Comparison of ENCODE assay signal across 8 cellular contexts in the genomic region with DNA sequence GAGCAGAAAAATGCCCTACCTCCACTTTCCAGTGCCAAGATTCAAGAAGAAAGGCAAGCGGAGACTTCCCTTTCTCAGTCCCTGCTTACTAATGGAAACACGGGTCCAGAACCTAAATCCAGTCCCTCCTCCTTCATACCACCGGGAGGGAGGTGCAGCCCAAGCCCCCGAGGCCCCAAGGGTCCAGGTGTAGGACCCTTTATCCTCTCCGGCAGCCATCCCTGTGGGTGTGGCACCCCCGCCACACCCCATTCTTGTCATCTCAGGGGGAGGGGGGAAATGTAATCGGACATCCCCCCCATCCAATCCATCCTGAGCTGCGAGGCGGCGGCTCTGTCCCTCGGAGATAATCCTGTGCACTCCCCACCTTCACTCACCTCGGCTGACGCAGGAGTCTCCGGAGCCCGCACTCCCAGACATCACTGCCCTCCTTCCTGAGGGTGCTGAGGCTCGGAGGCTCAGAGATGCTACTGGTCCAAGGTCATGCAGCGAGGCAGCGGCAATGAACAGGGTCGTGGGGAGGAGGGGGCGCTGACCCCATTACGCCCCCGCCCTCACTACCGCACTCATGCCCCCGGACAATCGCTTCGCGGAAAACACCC. TPM values are rescaled to one million over a fixed set of nuclear protein-coding genes. Genes with fewer than 3 reads are reported as not detected.
A peak's percentile ranks its signal among the peaks of the same experiment; 100 is the strongest.
DNase-seq lines count a peak whose midpoint lies in the region; ATAC-seq lines count a peak whose summit lies in the region.

No MANE protein-coding gene starts in this region.

- H3K9me3 Mint-ChIP-seq in activated naive CD8-positive, alpha-beta T cell treated with anti-CD3 and anti-CD28 coated beads for 36 hours = no peaks in the 10 kb centered on the region
- H3K9me3 Mint-ChIP-seq in immature natural killer cell = no peaks in the 10 kb centered on the region

- H3K4me1 Mint-ChIP-seq in activated naive CD8-positive, alpha-beta T cell treated with anti-CD3 and anti-CD28 coated beads for 36 hours = peaks cover 24% of the 10 kb centered on the region
- H3K4me1 Mint-ChIP-seq in immature natural killer cell = peaks cover 10 to 11% of the 10 kb centered on the region in 2 donors

- peak overlapping the region; percentile 69 for H3K27ac Mint-ChIP-seq in activated naive CD8-positive, alpha-beta T cell treated with anti-CD3 and anti-CD28 coated beads for 36 hours
- peak overlapping the region in 1 of 6 donors; percentile 76 for H3K27ac Mint-ChIP-seq in immature natural killer cell

- H3F3A ChIP-seq in GM23248 (ENCODE audit: insufficient read depth) = peaks cover 8% of the 10 kb centered on the region; the same call in 1 of the 2 replicates

- peak overlapping the region; percentile 93 for H2AFZ ChIP-seq in GM23248

- H3K36me3 Mint-ChIP-seq in activated naive CD8-positive, alpha-beta T cell treated with anti-CD3 and anti-CD28 coated beads for 36 hours = peaks cover 7% of the 10 kb centered on the region
- no peaks in the 10 kb centered on the region for H3K36me3 Mint-ChIP-seq in immature natural killer cell

- H3K4me2 ChIP-seq in GM23248 (ENCODE audit: unreplicated experiment) = peak overlapping the region; percentile 97

- H3K27me3 Mint-ChIP-seq in activated naive CD8-positive, alpha-beta T cell treated with anti-CD3 and anti-CD28 coated beads for 36 hours = no peaks in the 10 kb centered on the region
- H3K27me3 Mint-ChIP-seq in immature natural killer cell (ENCODE audit: low read depth in 3 of 3) = peaks cover 4 to 10% (median 7%) of the 10 kb centered on the region in 3 donors

- H3K79me2 ChIP-seq in GM23248 (ENCODE audit: insufficient read depth) = peaks cover 17% of the 10 kb centered on the region

- DNase-seq in A172 (ENCODE audit: low spot score) (peak; percentile 19), GM23248 (peak; percentile 50), immature natural killer cell (no peak), GM19238 (ENCODE audit: insufficient read length, low spot score) (no peak)
- DNase-seq in activated naive CD8-positive, alpha-beta T cell treated with anti-CD3 and anti-CD28 coated beads for 36 hours = no peak
- no peak for DNase-seq in stimulated activated CD8-positive, alpha-beta memory T cell treated with anti-CD3 and anti-CD28 coated beads, Interleukin-4, amount 100 ng/mL, for 48 hours

- H3K36me3 ChIP-seq in GM23248 (ENCODE audit: low read depth) = no peaks in the 10 kb centered on the region
- peaks cover 0 to under 1% (median 0%) of the 10 kb centered on the region in 5 donors for H3K36me3 ChIP-seq in subcutaneous abdominal adipose tissue (ENCODE audit: control insufficient read depth in 5 of 5, insufficient read depth in 5 of 5, low read length in 5 of 5)

- H4K20me1 ChIP-seq in GM23248 (ENCODE audit: insufficient read depth) = no peaks in the 10 kb centered on the region

- 4 to 8% methylated on average over 16 to 25 of the region's 27 CpGs for WGBS in GM23248 (ENCODE audit: low coverage in 1 of 2, low lambda C conversion rate in 2 of 2, missing lambda C conversion rate in 2 of 2), 2 experiments

- in situ Hi-C loops in GM23248 (cut with MboI) = no loop called here

- H3K4me3 ChIP-seq in GM23248 = peak overlapping the region; percentile 82
- H3K4me3 ChIP-seq in subcutaneous abdominal adipose tissue (ENCODE audit: low read depth in 1 of 5, low read length in 5 of 5) = peak overlapping the region; percentile 66 to 87 (median 72)

- H3K9me3 ChIP-seq in GM23248 (ENCODE audit: low read depth) (no peaks in the 10 kb centered on the region), subcutaneous abdominal adipose tissue (ENCODE audit: control insufficient read depth in 5 of 5, low read length in 5 of 5) (no peaks in the 10 kb centered on the region)

- H3K9ac ChIP-seq in GM23248 (peak overlapping the region; percentile 78), subcutaneous abdominal adipose tissue (ENCODE audit: low read length in 5 of 5) (peak overlapping the region in 4 of 5 donors; percentile 6 to 78 (median 66))

- ATAC-seq in GM18519 (IDR thresholded peaks at IDR 0.05; ENCODE audit: low FRiP score, unreplicated experiment) = no peak

- H3K27me3 ChIP-seq in GM23248 (replicated peaks; ENCODE audit: insufficient read depth) (no peaks in the 10 kb centered on the region), subcutaneous abdominal adipose tissue (ENCODE audit: control insufficient read depth in 5 of 5, insufficient read depth in 4 of 5, low read length in 5 of 5) (no peaks in the 10 kb centered on the region)

- H3K9me2 ChIP-seq in GM23248 (ENCODE audit: insufficient read depth) = no peaks in the 10 kb centered on the region

- H3K27ac ChIP-seq in GM23248 = no peak overlapping the region
- peak overlapping the region; percentile 50 for H3K27ac ChIP-seq in subcutaneous abdominal adipose tissue (ENCODE audit: low read depth, low read length)

- peak overlapping the region; percentile 88 for H3K4me3 Mint-ChIP-seq in activated naive CD8-positive, alpha-beta T cell treated with anti-CD3 and anti-CD28 coated beads for 36 hours
- H3K4me3 Mint-ChIP-seq in immature natural killer cell = peak overlapping the region; percentile 75 to 89 (median 85)

- H3K4me1 ChIP-seq in GM23248 (ENCODE audit: insufficient read depth) = peaks cover 10% of the 10 kb centered on the region; the same call in 1 of the 2 replicates
- peaks cover 12 to 65% (median 60%) of the 10 kb centered on the region in 5 donors for H3K4me1 ChIP-seq in subcutaneous abdominal adipose tissue (ENCODE audit: control insufficient read depth in 5 of 5, insufficient read depth in 5 of 5, low read length in 5 of 5)

RNA-seq across cellular contexts. Expression of a gene that starts 0.6 kb away (rescaled TPM):
- total RNA-seq in A172 (2014; rRNA removed; shearing (Covaris generic)) = 108 and 110 TPM in 2 replicates
- 44.9 and 49.1 TPM in 2 replicates for total RNA-seq in GM23248 (2014; rRNA removed; shearing (Covaris generic))
- polyA plus RNA-seq in GM23248 (2016; fragmentation: Nextera tagmentation; extraction: Ambion mirVana) (62.6 and 65.4 TPM in 2 replicates), immature natural killer cell (10 to 100 TPM; 16.4 to 27.5 (median 16.6) TPM)
- total RNA-seq in activated naive CD8-positive, alpha-beta T cell treated with anti-CD3 and anti-CD28 coated beads for 36 hours = 10 to 100 TPM; 63.5 to 63.8 TPM

RNA-seq across cellular contexts. Expression of a gene that starts 14.3 kb away (rescaled TPM):
- 0.67 TPM in 1 of 2 replicates, not detected in the other for total RNA-seq in A172 (2014; rRNA removed; shearing (Covaris generic))
- not detected in 2 replicates for total RNA-seq in GM23248 (2014; rRNA removed; shearing (Covaris generic))
- 0.11 TPM in 1 of 2 replicates, not detected in the other for polyA plus RNA-seq in GM23248 (2016; fragmentation: Nextera tagmentation; extraction: Ambion mirVana)
- total RNA-seq in activated naive CD8-positive, alpha-beta T cell treated with anti-CD3 and anti-CD28 coated beads for 36 hours = under 1 TPM; 0.12 to 0.23 TPM
- not detected for polyA plus RNA-seq in immature natural killer cell

RNA-seq across cellular contexts. Expression of a gene that starts 19.6 kb away (rescaled TPM):
- 94.1 and 129 TPM in 2 replicates for total RNA-seq in A172 (2014; rRNA removed; shearing (Covaris generic))
- total RNA-seq in GM23248 (2014; rRNA removed; shearing (Covaris generic)) = 134 and 153 TPM in 2 replicates
- polyA plus RNA-seq in GM23248 (2016; fragmentation: Nextera tagmentation; extraction: Ambion mirVana) (4.5 and 4.6 TPM in 2 replicates), immature natural killer cell (1 to 10 TPM; 1.0 to 1.7 (median 1.1) TPM)
- total RNA-seq in activated naive CD8-positive, alpha-beta T cell treated with anti-CD3 and anti-CD28 coated beads for 36 hours = 10 to 100 TPM; 54.6 to 59.0 TPM

RNA-seq across cellular contexts. Expression of a gene that starts 29.2 kb away (rescaled TPM):
- total RNA-seq in A172 (2014; rRNA removed; shearing (Covaris generic)) = 63.0 and 65.5 TPM in 2 replicates
- 20.1 and 22.9 TPM in 2 replicates for total RNA-seq in GM23248 (2014; rRNA removed; shearing (Covaris generic))
- polyA plus RNA-seq in GM23248 (2016; fragmentation: Nextera tagmentation; extraction: Ambion mirVana) (16.3 and 18.2 TPM in 2 replicates), immature natural killer cell (10 to 100 TPM; 25.3 to 42.0 (median 29.0) TPM)
- 10 to 100 TPM; 54.6 to 60.9 TPM for total RNA-seq in activated naive CD8-positive, alpha-beta T cell treated with anti-CD3 and anti-CD28 coated beads for 36 hours

RNA-seq across cellular contexts. Expression of a gene that starts 34.4 kb away (rescaled TPM):
- total RNA-seq in A172 (2014; rRNA removed; shearing (Covaris generic)) = not detected in 2 replicates
- total RNA-seq in GM23248 (2014; rRNA removed; shearing (Covaris generic)) = not detected in 2 replicates
- 0.06 and 0.11 TPM in 2 replicates for polyA plus RNA-seq in GM23248 (2016; fragmentation: Nextera tagmentation; extraction: Ambion mirVana)
- not detected for total RNA-seq in activated naive CD8-positive, alpha-beta T cell treated with anti-CD3 and anti-CD28 coated beads for 36 hours
- polyA plus RNA-seq in immature natural killer cell = under 1 TPM in 1 of 3 donors, not detected in 2; 0.53 TPM

Comparison
In these comparisons a context has a peak if more than half of its experiments do, and no peak if none do; other contexts are left out.
1. DNase-seq: peak in A172 (single experiment) and GM23248 (single experiment); none in activated naive CD8-positive, alpha-beta T cell treated with anti-CD3 and anti-CD28 coated beads for 36 hours (single experiment), immature natural killer cell (0 of 3), stimulated activated CD8-positive, alpha-beta memory T cell treated with anti-CD3 and anti-CD28 coated beads, Interleukin-4, amount 100 ng/mL, for 48 hours (single experiment) and GM19238 (single experiment).